In genomic region chr22:46387748-46388147, GRCh38 we compare ENCODE assay signal across 8 cellular contexts.
"Had no signal": no experiment of that assay in that cellular context is flagged by ENCODE, and none has a peak within 500 bp of the region (broad histone marks: within the 10 kb centered on the region; RNA-seq: fewer than 3 reads in every experiment).

No MANE protein-coding gene starts in this region.

- H2AFZ ChIP-seq: GM23338 had no signal

- H3K4me2 ChIP-seq: GM23338 had no signal

- DNase-seq: H9, HCEC 1CT, KBM-7 had no signal

- FAIRE-seq: H1, H54, HepG2 had no signal

- H3K4me3 ChIP-seq: GM23338 had no signal

- H3K27ac ChIP-seq: HL-60 had no signal
